24 cellular contexts compared by ENCODE assay signal in genomic region chr10:117721883-117722282, GRCh38.
"Had no signal": no experiment of that assay in that cellular context is flagged by ENCODE, and none has a peak within 500 bp of the region (broad histone marks: within the 10 kb centered on the region; RNA-seq: fewer than 3 reads in every experiment).

No MANE protein-coding gene starts in this region.

- H3K4me2 ChIP-seq: hepatocyte had no signal

- H3K4me3 ChIP-seq: colonic mucosa, esophagus muscularis mucosa, gastroesophageal sphincter, heart left ventricle, hepatocyte, left lung, lower lobe of right lung, mucosa of descending colon had no signal

- H3K27ac Mint-ChIP-seq: dendritic cell treated with granulocyte-macrophage colony-stimulating factor and Interleukin-4, amounts not matched to agents 40 ng/mL and 50 ng/mL, for 4 days; effector memory CD8-positive, alpha-beta T cell; endodermal cell; immature natural killer cell had no signal

- H3K79me2 ChIP-seq: hepatocyte had no signal

- H3K4me1 ChIP-seq: colonic mucosa, esophagus muscularis mucosa, foreskin keratinocyte, gastroesophageal sphincter, heart left ventricle, left lung, lower lobe of right lung had no signal

- FAIRE-seq: endothelial cell of umbilical vein, frontal cortex, kidney had no signal

- H3K36me3 Mint-ChIP-seq: immature natural killer cell, mesothelial cell of epicardium had no signal

- H3K36me3 ChIP-seq: colonic mucosa, esophagus muscularis mucosa, gastroesophageal sphincter, heart left ventricle, left lung, lower lobe of right lung had no signal

- H2AFZ ChIP-seq: hepatocyte had no signal

- ATAC-seq: effector memory CD8-positive, alpha-beta T cell; foreskin keratinocyte; gastroesophageal sphincter; heart left ventricle; left colon; left lung; left ventricle myocardium superior; lower lobe of right lung; mucosa of descending colon had no signal

- DNase-seq: colonic mucosa; cortex of kidney; effector CD8-positive, alpha-beta T cell; effector memory CD8-positive, alpha-beta T cell; foreskin keratinocyte; heart left ventricle; hypothalamus; immature natural killer cell; kidney; kidney glomerular epithelial cell; left colon; left lung; left ventricle myocardium superior; lower lobe of right lung; mesenchymal stem cell; mucosa of descending colon had no signal

- H3K9me3 ChIP-seq: colonic mucosa, left lung, lower lobe of right lung, mucosa of descending colon had no signal

- H3K9me3 Mint-ChIP-seq: dendritic cell treated with granulocyte-macrophage colony-stimulating factor and Interleukin-4, amounts not matched to agents 40 ng/mL and 50 ng/mL, for 4 days; immature natural killer cell had no signal

- H3K4me1 Mint-ChIP-seq: immature natural killer cell had no signal

- H3K4me3 Mint-ChIP-seq: dendritic cell treated with granulocyte-macrophage colony-stimulating factor and Interleukin-4, amounts not matched to agents 40 ng/mL and 50 ng/mL, for 4 days; effector memory CD8-positive, alpha-beta T cell; endodermal cell; immature natural killer cell; mesothelial cell of epicardium had no signal

- H3K27me3 ChIP-seq: colonic mucosa had no signal

- H3K27ac ChIP-seq: colonic mucosa, esophagus muscularis mucosa, foreskin keratinocyte, gastroesophageal sphincter, heart left ventricle, hepatocyte, left lung, lower lobe of right lung had no signal
